In the genomic region with DNA sequence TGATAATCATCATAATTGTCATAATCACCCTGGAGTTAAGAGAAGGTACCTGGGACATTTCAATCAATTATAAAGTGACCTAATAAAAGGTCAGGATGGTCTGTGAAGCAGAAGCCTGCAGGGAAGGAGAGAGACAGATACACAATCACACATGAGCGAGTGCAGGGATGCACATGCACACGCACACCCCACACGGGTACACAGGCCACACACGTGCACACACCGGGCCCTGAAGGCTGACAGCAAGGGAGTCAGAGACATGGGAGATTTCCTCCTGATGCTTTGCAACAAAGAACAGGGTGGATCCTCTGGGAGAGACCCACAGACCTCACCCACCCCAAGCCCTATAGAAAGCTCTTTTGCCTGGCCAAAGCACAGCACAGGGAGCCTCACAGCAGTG, we compare ENCODE assay signal across 16 cellular contexts.
A peak's percentile ranks its signal among the peaks of the same experiment; 100 is the strongest.
DNase-seq lines count a peak whose midpoint lies in the region; ATAC-seq and TF ChIP-seq lines count a peak whose summit lies in the region.
"Had no signal": no experiment of that assay in that cellular context is flagged by ENCODE, and none has a peak within 500 bp of the region (broad histone marks: within the 10 kb centered on the region; RNA-seq: fewer than 3 reads in every experiment).

No MANE protein-coding gene starts in this region.

- peaks cover 0 to 5% of the 10 kb centered on the region in 2 experiments; a peak in 1 of 4 replicates for H3K4me1 ChIP-seq in SK-N-SH (ENCODE audit: control insufficient read depth in 1 of 2, insufficient read depth in 2 of 2, low read depth in 1 of 2, low read length in 1 of 2)
- no peaks in the 10 kb centered on the region for H3K4me1 ChIP-seq in osteoblast (ENCODE audit: insufficient read depth, low read length)
- H3K4me1 ChIP-seq: HAP-1 had no signal

- H2AFZ ChIP-seq in SK-N-SH (ENCODE audit: low read depth) (no peak overlapping the region), osteoblast (ENCODE audit: low read length) (no peak overlapping the region)

- peak overlapping the region in 3 of 5 experiments; percentile 16 to 42 (median 36) for H3K4me3 Mint-ChIP-seq in brain
- H3K4me3 Mint-ChIP-seq: HFFc6 had no signal

- no peaks in the 10 kb centered on the region for H3K36me3 Mint-ChIP-seq in brain

- H3K4me2 ChIP-seq in SK-N-SH (no peak overlapping the region), osteoblast (ENCODE audit: insufficient read depth, low read length) (no peak overlapping the region)

- H3K36me3 ChIP-seq in SK-N-SH (replicated peaks in 1 of 2; ENCODE audit: control insufficient read depth in 1 of 2, insufficient read depth in 2 of 2, low read length in 1 of 2) (no peaks in the 10 kb centered on the region), osteoblast (ENCODE audit: insufficient read depth, low read length) (no peaks in the 10 kb centered on the region)
- H3K36me3 ChIP-seq: HAP-1 had no signal

- H3K27ac ChIP-seq in SK-N-SH (ENCODE audit: low read depth in 2 of 2, low read length in 1 of 2) (no peak overlapping the region), osteoblast (ENCODE audit: low read depth, low read length) (no peak overlapping the region)

- no peaks in the 10 kb centered on the region for H3K9me2 ChIP-seq in SK-N-SH

- H3K9me3 ChIP-seq in SK-N-SH (no peaks in the 10 kb centered on the region), osteoblast (ENCODE audit: low read depth, low read length) (no peaks in the 10 kb centered on the region)
- H3K9me3 ChIP-seq: HAP-1 had no signal

- peak overlapping the region in 4 of 5 experiments; percentile 68 to 93 (median 89) for H3K27ac Mint-ChIP-seq in brain
- H3K27ac Mint-ChIP-seq: HFFc6 had no signal

- TF ChIP-seq EP300 in SK-N-SH (IDR thresholded peaks at IDR 0.05; ENCODE audit: borderline replicate concordance in 1 of 2, low read depth in 1 of 2, low read length in 1 of 2): no peak

- no peak for ATAC-seq in SK-N-SH treated with all-trans-retinoic acid at 6 μM for 48 hours
- ATAC-seq in HG02571 (IDR thresholded peaks at IDR 0.05; ENCODE audit: unreplicated experiment): no peak

- no peaks in the 10 kb centered on the region for H3K79me2 ChIP-seq in SK-N-SH (ENCODE audit: insufficient read depth)
- no peaks in the 10 kb centered on the region for H3K79me2 ChIP-seq in osteoblast (ENCODE audit: insufficient read depth, low read length)

- TF ChIP-seq CTCF in SK-N-SH (IDR thresholded peaks at IDR 0.05): no peak
- no peak for TF ChIP-seq CTCF in brain (conservative IDR thresholded peaks at IDR 0.05)
- no peak for TF ChIP-seq CTCF in osteoblast (IDR thresholded peaks at IDR 0.05; ENCODE audit: extremely low read depth, low read depth, low read length)

- no peaks in the 10 kb centered on the region for H3F3A ChIP-seq in SK-N-SH (replicated peaks; ENCODE audit: insufficient read depth)

- DNase-seq in NCI-H2081 (lab: John Stamatoyannopoulos, UW) (peak; percentile 72 to 78), NCI-H2081 treated with DMSO at 0.1 percent for 48 hours (lab: John Stamatoyannopoulos, UW) (no peak), SK-N-SH (peak; percentile 28), osteoblast (ENCODE audit: insufficient read length, low spot score, missing footprints) (peak; percentile 59), DMS 273 (lab: John Stamatoyannopoulos, UW; ENCODE audit: unreplicated experiment) (no peak)
- DNase-seq: 8988T, ACHN, HFFc6, NCI-H1048, NCI-H226, SIG-M5, T-helper 2 cell had no signal

- no peak overlapping the region for H3K9ac ChIP-seq in SK-N-SH

- H3K4me3 ChIP-seq in SK-N-SH (ENCODE audit: low read depth in 2 of 2, low read length in 1 of 2) (no peak overlapping the region), osteoblast (ENCODE audit: insufficient read depth, low read length) (no peak overlapping the region)
- H3K4me3 ChIP-seq: HAP-1 had no signal

- WGBS in SK-N-SH (ENCODE audit: low lambda C conversion rate): 55% methylated on average over 2 of the region's 5 CpGs

- no peak for TF ChIP-seq RAD21 in SK-N-SH (IDR thresholded peaks at IDR 0.05; ENCODE audit: low read length)

- H4K20me1 ChIP-seq in SK-N-SH (ENCODE audit: insufficient read depth) (no peaks in the 10 kb centered on the region), osteoblast (ENCODE audit: insufficient read depth, low read length) (no peaks in the 10 kb centered on the region)

- H3K9me3 Mint-ChIP-seq in brain: peaks cover 0 to 8% (median 0%) of the 10 kb centered on the region in 5 experiments
- H3K9me3 Mint-ChIP-seq: HFFc6 had no signal

- H3K27me3 Mint-ChIP-seq in brain: peaks cover 9% of the 10 kb centered on the region

- CTCF ChIA-PET in SK-N-SH (lab: Yijun Ruan, JAX): interaction anchor here (1.1 to 2.1 kb wide), 5 partner anchors 11 to 741 kb away, joined by 3 to 7 read pairs (median 6); no protein-coding TSS in a partner anchor

- POLR2A ChIA-PET in SK-N-SH (lab: Yijun Ruan, JAX): no interaction called here

- H3K27me3 ChIP-seq in SK-N-SH (ENCODE audit: insufficient read depth) (no peaks in the 10 kb centered on the region), osteoblast (ENCODE audit: insufficient read depth, low read length) (peaks cover 3% of the 10 kb centered on the region)

- peaks cover 78% of the 10 kb centered on the region for H3K4me1 Mint-ChIP-seq in brain

TF ChIP-seq in SK-N-SH, 30 proteins besides CTCF, POLR2A, EP300 and RAD21:
- no peak for TF ChIP-seq GABPA (IDR thresholded peaks at IDR 0.05; ENCODE audit: low read depth)

TF ChIP-seq in SK-N-SH treated with all-trans-retinoic acid at 6 μM for 48 hours, 23 proteins besides CTCF, POLR2A, EP300 and RAD21:
- TF ChIP-seq SNAI2 (CRISPR knock-in tag; IDR thresholded peaks at IDR 0.05): no peak
- TF ChIP-seq GLIS3 (CRISPR knock-in tag; IDR thresholded peaks at IDR 0.05): no peak
- no peak for TF ChIP-seq PATZ1 (CRISPR knock-in tag; IDR thresholded peaks at IDR 0.05; ENCODE audit: borderline replicate concordance)
- no peak for TF ChIP-seq CSDC2 (CRISPR knock-in tag; IDR thresholded peaks at IDR 0.05)
- TF ChIP-seq ZFP3 (CRISPR knock-in tag; IDR thresholded peaks at IDR 0.05): no peak
- no peak for TF ChIP-seq ZNF8 (CRISPR knock-in tag; IDR thresholded peaks at IDR 0.05)
- TF ChIP-seq TSHZ2 (CRISPR knock-in tag; IDR thresholded peaks at IDR 0.05): no peak
- TF ChIP-seq CREB5 (CRISPR knock-in tag; IDR thresholded peaks at IDR 0.05; ENCODE audit: low read depth): no peak
- TF ChIP-seq ZNF70 (CRISPR knock-in tag; IDR thresholded peaks at IDR 0.05): no peak
- TF ChIP-seq RARB (CRISPR knock-in tag; IDR thresholded peaks at IDR 0.05): no peak
- TF ChIP-seq ZFP30 (CRISPR knock-in tag; IDR thresholded peaks at IDR 0.05): no peak
- no peak for TF ChIP-seq PPARA (CRISPR knock-in tag; IDR thresholded peaks at IDR 0.05; ENCODE audit: borderline replicate concordance)
- no peak for TF ChIP-seq ZNF565 (CRISPR knock-in tag; conservative IDR thresholded peaks at IDR 0.05; ENCODE audit: low read depth)
- TF ChIP-seq TOX (CRISPR knock-in tag; IDR thresholded peaks at IDR 0.05; ENCODE audit: borderline replicate concordance): no peak

Comparison
In these comparisons a context has a peak if more than half of its experiments do, and no peak if none do; other contexts are left out.
1. DNase-seq: peak in NCI-H2081 (2 of 2), SK-N-SH (single experiment) and osteoblast (single experiment); none in NCI-H2081 treated with DMSO at 0.1 percent for 48 hours (single experiment) and DMS 273 (single experiment).